In the genomic region with DNA sequence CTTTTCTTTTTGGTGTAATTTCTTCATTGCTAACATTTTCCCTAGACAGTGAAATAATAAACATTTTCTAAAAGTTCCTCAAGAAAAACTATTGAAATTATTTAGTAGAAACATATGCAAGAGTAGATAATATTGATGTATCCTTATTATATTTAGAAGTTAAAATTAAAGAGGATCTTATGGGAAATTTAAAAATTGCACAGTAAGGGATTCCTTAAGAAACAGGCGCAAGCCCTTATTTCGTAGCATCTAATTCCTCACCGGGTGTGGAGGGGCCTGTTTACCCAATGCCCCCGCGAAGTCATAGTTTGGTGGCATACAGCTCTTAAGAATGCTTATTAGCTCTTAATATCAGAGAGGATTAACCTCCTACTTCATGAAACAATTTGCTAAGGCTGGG, we compare ENCODE assay signal across 22 cellular contexts.
A peak's percentile ranks its signal among the peaks of the same experiment; 100 is the strongest.
DNase-seq lines count a peak whose midpoint lies in the region; ATAC-seq, FAIRE-seq and TF ChIP-seq lines count a peak whose summit lies in the region.
"Had no signal": no experiment of that assay in that cellular context is flagged by ENCODE, and none has a peak within 500 bp of the region (broad histone marks: within the 10 kb centered on the region; RNA-seq: fewer than 3 reads in every experiment).

No MANE protein-coding gene starts in this region.

- in situ Hi-C loops in HepG2 (cut with HindIII; ENCODE audit: extremely low pct_ligation_motif_present, low pct_unique_long_range_greater_than_20kb): no loop called here
- in situ Hi-C loops in IMR-90 (cut with MboI; ENCODE audit: low sequenced_read_pairs): no loop called here

- H3K4me2 ChIP-seq in HepG2 (ENCODE audit: low read depth, low read length) (no peak overlapping the region), IMR-90 (ENCODE audit: low read depth, low read length) (no peak overlapping the region)
- H3K4me2 ChIP-seq: BLaER1 treated with 17β-estradiol and CSF1 and Interleukin-3, amounts not matched to agents 10 nM and 100 nM had no signal

- no peak overlapping the region for H3K4ac ChIP-seq in IMR-90 (ENCODE audit: low read depth, low read length)

- CTCF ChIA-PET in HepG2 (lab: Yijun Ruan, JAX; ENCODE audit: low intra/inter-chr PET ratio, low total read pairs): no interaction called here
- CTCF ChIA-PET in IMR-90 (lab: Yijun Ruan, JAX): no interaction called here

- no peak overlapping the region for H2AFZ ChIP-seq in HepG2 (ENCODE audit: low read length)
- no peak overlapping the region for H2AFZ ChIP-seq in IMR-90 (replicated peaks; ENCODE audit: low read length, poor library complexity)

- BruUV-seq in HepG2 (replicated peaks; lab: Mats Ljungman, UMichigan) (no TSS peak), IMR-90 (replicated peaks; lab: Mats Ljungman, UMichigan) (no TSS peak)

- no peak overlapping the region for H2BK5ac ChIP-seq in IMR-90 (ENCODE audit: low read depth, low read length, poor library complexity, severe bottlenecking)

- H2AK5ac ChIP-seq in IMR-90 (ENCODE audit: low read depth, low read length): no peak overlapping the region

- POLR2A ChIA-PET in HepG2 (lab: Yijun Ruan, JAX): no interaction called here
- POLR2A ChIA-PET in IMR-90 (lab: Charles Lee; ENCODE audit: unreplicated experiment): no interaction called here

- FAIRE-seq in HepG2 (lab: Jason Lieb, UNC): no peak
- FAIRE-seq: D721Med, GM12878, GM12892, GM18507, GM19239 had no signal

- H3K9ac ChIP-seq in HepG2 (ENCODE audit: insufficient read depth, low read depth, low read length): no peak overlapping the region
- H3K9ac ChIP-seq in IMR-90 (ENCODE audit: low read depth, low read length): no peak overlapping the region
- H3K9ac ChIP-seq: BLaER1 treated with 17β-estradiol and CSF1 and Interleukin-3, amounts not matched to agents 10 nM and 100 nM had no signal

- H4K8ac ChIP-seq in IMR-90 (ENCODE audit: low read depth in 2 of 2, low read length in 2 of 2): no peak overlapping the region

- WGBS in HepG2 (ENCODE audit: low lambda C conversion rate): 61% methylated on average over 5 of the region's 5 CpGs
- WGBS in right lobe of liver (ENCODE audit: insufficient coverage, low coverage, low lambda C conversion rate, missing lambda C conversion rate): 80% methylated on average over 5 of the region's 5 CpGs
- WGBS in IMR-90 (ENCODE audit: extremely low coverage in 2 of 2, insufficient read length in 1 of 2), 2 experiments: no CpG with 5 or more reads among the region's 5 CpGs
- 88 to 96% (median 93%) methylated on average over 5 of the region's 5 CpGs for WGBS in spleen, 5 donors

- no peak overlapping the region for H3K23ac ChIP-seq in IMR-90 (ENCODE audit: low read depth, low read length)

- ATAC-seq in HepG2 (no peak), right lobe of liver (no peak), IMR-90 (ENCODE audit: low read depth) (no peak), HG03354 (IDR thresholded peaks at IDR 0.05; ENCODE audit: poor library complexity, severe bottlenecking, unreplicated experiment) (no peak)
- ATAC-seq: CD8-positive, alpha-beta T cell; GM12878 had no signal

- H3K36me3 ChIP-seq in HepG2 (replicated peaks in 1 of 2; ENCODE audit: control insufficient read depth in 1 of 2, insufficient read depth in 2 of 2, low read length in 2 of 2) (no peaks in the 10 kb centered on the region), right lobe of liver (no peaks in the 10 kb centered on the region), IMR-90 (ENCODE audit: control insufficient read depth, insufficient read depth, low read length) (no peaks in the 10 kb centered on the region), spleen (no peaks in the 10 kb centered on the region)
- H3K36me3 ChIP-seq: BLaER1 treated with 17β-estradiol and CSF1 and Interleukin-3, amounts not matched to agents 10 nM and 100 nM had no signal

- H3K56ac ChIP-seq in IMR-90 (ENCODE audit: extremely low read depth, insufficient read depth, low read length): no peak overlapping the region

- H3K27me3 ChIP-seq in HepG2 (ENCODE audit: control insufficient read depth in 1 of 2, insufficient read depth in 2 of 2, low read length in 2 of 2): peaks cover 0 to 5% of the 10 kb centered on the region in 2 experiments; a peak in 1 of 5 replicates
- H3K27me3 ChIP-seq in right lobe of liver: no peaks in the 10 kb centered on the region
- H3K27me3 ChIP-seq in IMR-90 (ENCODE audit: control insufficient read depth, insufficient read depth, low read length): no peaks in the 10 kb centered on the region
- no peaks in the 10 kb centered on the region for H3K27me3 ChIP-seq in spleen (replicated peaks in 1 of 7)

- TF ChIP-seq POLR2A in HepG2 (IDR thresholded peaks at IDR 0.05; ENCODE audit: insufficient read depth in 1 of 2, low read depth in 2 of 2, low read length in 2 of 2) (no peak), right lobe of liver (IDR thresholded peaks at IDR 0.05) (no peak), IMR-90 (IDR thresholded peaks at IDR 0.05; ENCODE audit: low read depth, low read length) (no peak), spleen (IDR thresholded peaks at IDR 0.05) (no peak)

- H2BK120ac ChIP-seq in IMR-90 (ENCODE audit: low read depth, low read length): no peak overlapping the region

- no peak overlapping the region for H2BK20ac ChIP-seq in IMR-90 (ENCODE audit: low read depth, low read length)

- TF ChIP-seq RAD21 in HepG2 (CRISPR knock-in tag; IDR thresholded peaks at IDR 0.05) (no peak), IMR-90 (IDR thresholded peaks at IDR 0.05; ENCODE audit: low read length) (no peak)

- H3K4me3 ChIP-seq in HepG2 (replicated peaks in 1 of 3; ENCODE audit: insufficient read depth in 1 of 3, low read depth in 2 of 3, low read length in 3 of 3): no peak overlapping the region
- H3K4me3 ChIP-seq in right lobe of liver: no peak overlapping the region
- no peak overlapping the region for H3K4me3 ChIP-seq in IMR-90 (ENCODE audit: insufficient read depth, low read depth, low read length)
- no peak overlapping the region for H3K4me3 ChIP-seq in spleen
- H3K4me3 ChIP-seq: BLaER1 treated with 17β-estradiol and CSF1 and Interleukin-3, amounts not matched to agents 10 nM and 100 nM; GM12878 had no signal

- H3K79me2 ChIP-seq in HepG2 (ENCODE audit: insufficient read depth, low read length): no peaks in the 10 kb centered on the region

- H3K27ac ChIP-seq in HepG2 (ENCODE audit: extremely low read length, insufficient read depth, low read length) (no peak overlapping the region), right lobe of liver (no peak overlapping the region), IMR-90 (ENCODE audit: insufficient read depth, low read length) (no peak overlapping the region), spleen (no peak overlapping the region)
- H3K27ac ChIP-seq: 22Rv1; BLaER1 treated with 17β-estradiol and CSF1 and Interleukin-3, amounts not matched to agents 10 nM and 100 nM; C4-2B had no signal

- H3K9me3 ChIP-seq in HepG2 (ENCODE audit: low read length): no peaks in the 10 kb centered on the region
- no peaks in the 10 kb centered on the region for H3K9me3 ChIP-seq in right lobe of liver
- H3K9me3 ChIP-seq in IMR-90 (ENCODE audit: control insufficient read depth, insufficient read depth, low read length): peaks cover 51% of the 10 kb centered on the region
- peaks cover 0 to 24% (median 5%) of the 10 kb centered on the region in 8 donors for H3K9me3 ChIP-seq in spleen
- H3K9me3 ChIP-seq: Caco-2 had no signal

- H4K20me1 ChIP-seq in HepG2 (ENCODE audit: insufficient read depth, low read length): peaks cover 3% of the 10 kb centered on the region; the same call in 1 of the 2 replicates
- H4K20me1 ChIP-seq in IMR-90 (ENCODE audit: insufficient read depth, low read length): no peaks in the 10 kb centered on the region
- H4K20me1 ChIP-seq: BLaER1 treated with 17β-estradiol and CSF1 and Interleukin-3, amounts not matched to agents 10 nM and 100 nM had no signal

- no peak overlapping the region for H4K5ac ChIP-seq in IMR-90 (ENCODE audit: low read depth, low read length)

- no peaks in the 10 kb centered on the region for H3K4me1 ChIP-seq in HepG2 (ENCODE audit: insufficient read depth, low read length)
- no peaks in the 10 kb centered on the region for H3K4me1 ChIP-seq in right lobe of liver
- H3K4me1 ChIP-seq in IMR-90 (ENCODE audit: control insufficient read depth, insufficient read depth, low read length): no peaks in the 10 kb centered on the region
- no peaks in the 10 kb centered on the region for H3K4me1 ChIP-seq in spleen
- H3K4me1 ChIP-seq: BLaER1 treated with 17β-estradiol and CSF1 and Interleukin-3, amounts not matched to agents 10 nM and 100 nM; Caco-2 had no signal

- H3K9me1 ChIP-seq in IMR-90 (ENCODE audit: insufficient read depth, low read length): no peaks in the 10 kb centered on the region

- no peaks in the 10 kb centered on the region for H3K79me1 ChIP-seq in IMR-90 (ENCODE audit: low read depth in 1 of 2, low read length in 2 of 2)

- intact Hi-C loops in HepG2 (cut with micrococcal nuclease; ENCODE audit: unreplicated experiment) (no loop called here), right lobe of liver (cut with DNase I) (no loop called here), IMR-90 (cut with micrococcal nuclease) (no loop called here), spleen (cut with DNase I; ENCODE audit: low total_unique reads) (no loop called here)

- no peak overlapping the region for H3K18ac ChIP-seq in IMR-90 (ENCODE audit: low read depth, low read length)

- H3K14ac ChIP-seq in IMR-90 (replicated peaks; ENCODE audit: low read depth, low read length): no peak overlapping the region

- dilution Hi-C loops in IMR-90 (cut with HindIII; ENCODE audit: low sequenced_read_pairs, unreplicated experiment): no loop called here

- no peak overlapping the region for H2AK9ac ChIP-seq in IMR-90 (replicated peaks; ENCODE audit: low read depth, low read length, poor library complexity)

- DNase-seq in HepG2 (ENCODE audit: low spot score) (no peak), right lobe of liver (no peak), IMR-90 (no peak), spleen (peak; percentile 12), DMS79 (lab: John Stamatoyannopoulos, UW) (no peak)
- DNase-seq: AML-193; Caco-2; Calu3; CD4-positive, alpha-beta T cell; CD8-positive, alpha-beta T cell; DND-41; EL; GDM1 had no signal

- no peak for TF ChIP-seq CTCF in HepG2 (CRISPR knock-in tag; IDR thresholded peaks at IDR 0.05)
- no peak for TF ChIP-seq CTCF in right lobe of liver (IDR thresholded peaks at IDR 0.05)
- no peak for TF ChIP-seq CTCF in IMR-90 (conservative IDR thresholded peaks at IDR 0.05; ENCODE audit: low read depth, low read length)
- TF ChIP-seq CTCF in spleen (IDR thresholded peaks at IDR 0.05 in 8 of 11, conservative IDR thresholded peaks at IDR 0.05 in 3 of 11): no peak

- H2BK15ac ChIP-seq in IMR-90 (ENCODE audit: low read depth, low read length): no peak overlapping the region

- no peak for TF ChIP-seq EP300 in HepG2 (IDR thresholded peaks at IDR 0.05; ENCODE audit: low read depth in 2 of 2, low read length in 2 of 2)
- TF ChIP-seq EP300 in HepG2 (CRISPR knock-in tag; IDR thresholded peaks at IDR 0.05; ENCODE audit: borderline replicate concordance): no peak

- no peak overlapping the region for H4K91ac ChIP-seq in IMR-90 (ENCODE audit: insufficient read depth, low read depth, low read length)

TF ChIP-seq in HepG2, 621 proteins besides CTCF, POLR2A, EP300 and RAD21 (continues in another document):
- TF ChIP-seq ZSCAN30 (CRISPR knock-in tag; IDR thresholded peaks at IDR 0.05): no peak

TF ChIP-seq in IMR-90, 13 proteins besides CTCF, POLR2A, EP300 and RAD21:
- TF ChIP-seq MAFK (IDR thresholded peaks at IDR 0.05; ENCODE audit: low read depth, low read length) (peak; percentile 22; the same call in 1 of the 2 replicates), CHD1 (IDR thresholded peaks at IDR 0.05; ENCODE audit: low read depth, low read length) (no peak)
